18 cellular contexts compared by ENCODE assay signal in the genomic region with DNA sequence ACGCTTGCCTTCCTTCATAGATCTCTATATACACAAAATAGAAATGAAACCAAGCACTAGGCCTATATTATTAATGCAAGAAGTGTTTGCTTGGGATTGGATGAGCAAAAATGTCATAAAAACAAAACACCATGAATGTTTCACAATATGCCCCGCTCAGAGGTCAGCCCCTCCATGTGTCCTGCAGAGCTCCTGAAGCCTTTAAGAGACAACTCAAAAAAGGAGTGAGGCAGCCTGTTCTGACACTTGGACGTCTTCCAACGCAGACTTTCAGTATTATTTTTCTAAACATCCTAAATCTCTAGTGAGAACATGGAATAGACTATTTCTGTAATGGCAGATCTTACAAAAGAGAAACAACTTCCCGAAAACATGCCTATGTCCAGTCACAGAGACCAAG.
A peak's percentile ranks its signal among the peaks of the same experiment; 100 is the strongest.
DNase-seq lines count a peak whose midpoint lies in the region; ATAC-seq, FAIRE-seq and TF ChIP-seq lines count a peak whose summit lies in the region.
"Had no signal": no experiment of that assay in that cellular context is flagged by ENCODE, and none has a peak within 500 bp of the region (broad histone marks: within the 10 kb centered on the region; RNA-seq: fewer than 3 reads in every experiment).

No MANE protein-coding gene starts in this region.

- no peaks in the 10 kb centered on the region for H3K36me3 ChIP-seq in CD8-positive, alpha-beta T cell (ENCODE audit: insufficient read depth, low read length)

- no peaks in the 10 kb centered on the region for H3K9me3 ChIP-seq in CD8-positive, alpha-beta T cell (ENCODE audit: low read length)
- H3K9me3 ChIP-seq: Caco-2 had no signal

- POLR2A ChIA-PET in CD8-positive, alpha-beta T cell (lab: Charles Lee) = no interaction called here

- H3K4me1 ChIP-seq in CD8-positive, alpha-beta T cell (ENCODE audit: insufficient read depth, low read length) = no peaks in the 10 kb centered on the region
- H3K4me1 ChIP-seq: Caco-2 had no signal

- no peak overlapping the region for H3K27ac ChIP-seq in CD8-positive, alpha-beta T cell (ENCODE audit: low read depth, low read length)
- H3K27ac ChIP-seq: GM23248 had no signal

- no peaks in the 10 kb centered on the region for H3K36me3 Mint-ChIP-seq in chondrocyte (ENCODE audit: low read depth)
- H3K36me3 Mint-ChIP-seq in nephron (ENCODE audit: low read depth) = no peaks in the 10 kb centered on the region
- H3K36me3 Mint-ChIP-seq in CD8-positive, alpha-beta T cell = no peaks in the 10 kb centered on the region
- H3K36me3 Mint-ChIP-seq: CD4-positive, alpha-beta memory T cell had no signal

- H3K27ac Mint-ChIP-seq in chondrocyte (ENCODE audit: unreplicated experiment) (peak overlapping the region; percentile 32), nephron (peak overlapping the region in 2 of 3 experiments; percentile 9 to 29)
- H3K27ac Mint-ChIP-seq in CD8-positive, alpha-beta T cell = no peak overlapping the region
- H3K27ac Mint-ChIP-seq: CD4-positive, alpha-beta memory T cell had no signal

- CTCF ChIA-PET in CD8-positive, alpha-beta T cell (lab: Charles Lee) = no interaction called here

- no peak for TF ChIP-seq CTCF in chondrocyte (IDR thresholded peaks at IDR 0.05)
- TF ChIP-seq CTCF in nephron (IDR thresholded peaks at IDR 0.05; ENCODE audit: unreplicated experiment in 3 of 3) = no peak
- TF ChIP-seq CTCF in CD8-positive, alpha-beta T cell (IDR thresholded peaks at IDR 0.05) = no peak

- DNase-seq in chondrocyte (ENCODE audit: low spot score) (no peak), fibroblast of the conjunctiva (ENCODE audit: low read depth) (peak; percentile 16), urothelium cell line (ENCODE audit: low spot score) (no peak)
- DNase-seq in activated CD8-positive, alpha-beta memory T cell treated with anti-CD3 and anti-CD28 coated beads for 24 hours = no peak
- no peak for DNase-seq in CD8-positive, alpha-beta T cell
- DNase-seq: C1 segment of cervical spinal cord; Caco-2; CD4-positive, alpha-beta memory T cell; DMS153; DND-41; GM23248; H7; HCEC 1CT had no signal

- H3K4me3 ChIP-seq in CD8-positive, alpha-beta T cell (ENCODE audit: low read depth, low read length) = no peak overlapping the region
- H3K4me3 ChIP-seq: GM23248 had no signal

- no peak for FAIRE-seq in urothelium cell line (lab: Jason Lieb, UNC)
- FAIRE-seq: G401.6, GM12892, H1 had no signal

- no peaks in the 10 kb centered on the region for H3K27me3 ChIP-seq in CD8-positive, alpha-beta T cell (ENCODE audit: insufficient read depth, low read length)

- H3K27me3 Mint-ChIP-seq in chondrocyte (ENCODE audit: low read depth) (no peaks in the 10 kb centered on the region), nephron (ENCODE audit: low read depth) (no peaks in the 10 kb centered on the region)
- H3K27me3 Mint-ChIP-seq in CD8-positive, alpha-beta T cell (ENCODE audit: low read depth) = no peaks in the 10 kb centered on the region
- H3K27me3 Mint-ChIP-seq: CD4-positive, alpha-beta memory T cell had no signal

- no peak for ATAC-seq in HG03095 (IDR thresholded peaks at IDR 0.05; ENCODE audit: unreplicated experiment)
- no peak for ATAC-seq in CD8-positive, alpha-beta T cell

- H3K4me3 Mint-ChIP-seq in chondrocyte (ENCODE audit: unreplicated experiment) = no peak overlapping the region
- H3K4me3 Mint-ChIP-seq in nephron = no peak overlapping the region
- no peak overlapping the region for H3K4me3 Mint-ChIP-seq in CD8-positive, alpha-beta T cell
- H3K4me3 Mint-ChIP-seq: CD4-positive, alpha-beta memory T cell had no signal

- peaks cover 15% of the 10 kb centered on the region for H3K4me1 Mint-ChIP-seq in chondrocyte (ENCODE audit: low read depth)
- H3K4me1 Mint-ChIP-seq in nephron = peaks cover 6% of the 10 kb centered on the region
- no peaks in the 10 kb centered on the region for H3K4me1 Mint-ChIP-seq in CD8-positive, alpha-beta T cell (ENCODE audit: low read depth)
- H3K4me1 Mint-ChIP-seq: CD4-positive, alpha-beta memory T cell had no signal

- H3K9me3 Mint-ChIP-seq in chondrocyte (ENCODE audit: low read depth) (no peaks in the 10 kb centered on the region), nephron (no peaks in the 10 kb centered on the region)
- peaks cover 6% of the 10 kb centered on the region for H3K9me3 Mint-ChIP-seq in CD8-positive, alpha-beta T cell

- intact Hi-C loops in CD8-positive, alpha-beta T cell (cut with DNase I, micrococcal nuclease) = no loop called here
